ENCODE assay signal across 2 cellular contexts in genomic region chr20:58402305-58402704, GRCh38.
A peak's percentile ranks its signal among the peaks of the same experiment; 100 is the strongest.
TF ChIP-seq lines count a peak whose summit lies in the region.

No MANE protein-coding gene starts in this region.

TF ChIP-seq in GM12891, 5 proteins besides CTCF, POLR2A, EP300 and RAD21:
- TF ChIP-seq PAX5 (IDR thresholded peaks at IDR 0.05; ENCODE audit: insufficient read depth, low read length, severe bottlenecking) (no peak), SPI1 (IDR thresholded peaks at IDR 0.05; ENCODE audit: low read depth, low read length) (0 out of 2 replicates have a peak, but pooled peaks have one; percentile 8)

TF ChIP-seq in GM12878, 131 proteins besides CTCF, POLR2A, EP300 and RAD21:
- TF ChIP-seq ZNF384 (IDR thresholded peaks at IDR 0.05; ENCODE audit: borderline replicate concordance, low read depth, low read length): peak; percentile 76
- TF ChIP-seq IKZF1 (conservative IDR thresholded peaks at IDR 0.05): no peak
- 0 out of 2 replicates have a peak, but pooled peaks have one; percentile 25 for TF ChIP-seq JUNB (IDR thresholded peaks at IDR 0.05)
- TF ChIP-seq GABPA (IDR thresholded peaks at IDR 0.05; ENCODE audit: low read depth): no peak
- no peak for TF ChIP-seq POU2F2 (IDR thresholded peaks at IDR 0.05; ENCODE audit: borderline replicate concordance, low read depth, low read length)
- no peak for TF ChIP-seq IKZF2 (IDR thresholded peaks at IDR 0.05)
- no peak for TF ChIP-seq TCF3 (IDR thresholded peaks at IDR 0.05; ENCODE audit: borderline replicate concordance, insufficient read depth, low read depth, low read length)
- no peak for TF ChIP-seq FOXK2 (IDR thresholded peaks at IDR 0.05)
- TF ChIP-seq ZBTB40 (IDR thresholded peaks at IDR 0.05; ENCODE audit: borderline replicate concordance): no peak
- TF ChIP-seq CEBPZ (IDR thresholded peaks at IDR 0.05; ENCODE audit: low read depth, low read length): no peak
TF ChIP-seq in GM12878: peak in this region for 2.
